In the genomic region with DNA sequence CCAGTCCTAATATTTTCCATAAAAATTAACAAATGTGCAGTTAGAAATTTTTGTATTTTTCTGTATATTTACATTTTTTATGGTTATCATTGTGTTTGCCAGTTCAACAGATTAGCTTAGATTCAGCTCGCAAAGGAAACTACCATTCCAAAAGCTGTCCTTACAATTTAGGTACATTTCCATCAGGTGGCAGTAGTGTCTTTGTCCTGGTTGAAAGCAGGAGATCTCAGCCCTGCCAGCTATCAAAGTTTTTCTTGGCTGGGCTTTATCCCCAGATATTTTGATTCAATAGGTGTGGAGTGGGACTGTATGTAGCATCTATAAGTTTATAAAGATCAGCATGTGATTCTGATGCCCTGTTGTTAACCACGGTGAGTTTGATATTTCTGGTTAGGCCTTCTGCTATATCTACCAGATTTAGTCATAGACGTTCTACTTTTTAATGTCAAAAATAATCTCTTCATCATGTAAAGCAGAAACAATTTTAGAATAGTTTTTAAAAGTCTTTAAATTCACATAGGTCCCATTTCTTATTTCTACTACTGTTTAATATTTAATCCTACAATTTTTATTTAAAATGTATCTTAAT, we compare ENCODE assay signal across 1 cellular context.
TF ChIP-seq lines count a peak whose summit lies in the region.

No MANE protein-coding gene starts in this region.

TF ChIP-seq in GM12878, 131 proteins besides CTCF, POLR2A, EP300 and RAD21:
- TF ChIP-seq, protein P1, sequence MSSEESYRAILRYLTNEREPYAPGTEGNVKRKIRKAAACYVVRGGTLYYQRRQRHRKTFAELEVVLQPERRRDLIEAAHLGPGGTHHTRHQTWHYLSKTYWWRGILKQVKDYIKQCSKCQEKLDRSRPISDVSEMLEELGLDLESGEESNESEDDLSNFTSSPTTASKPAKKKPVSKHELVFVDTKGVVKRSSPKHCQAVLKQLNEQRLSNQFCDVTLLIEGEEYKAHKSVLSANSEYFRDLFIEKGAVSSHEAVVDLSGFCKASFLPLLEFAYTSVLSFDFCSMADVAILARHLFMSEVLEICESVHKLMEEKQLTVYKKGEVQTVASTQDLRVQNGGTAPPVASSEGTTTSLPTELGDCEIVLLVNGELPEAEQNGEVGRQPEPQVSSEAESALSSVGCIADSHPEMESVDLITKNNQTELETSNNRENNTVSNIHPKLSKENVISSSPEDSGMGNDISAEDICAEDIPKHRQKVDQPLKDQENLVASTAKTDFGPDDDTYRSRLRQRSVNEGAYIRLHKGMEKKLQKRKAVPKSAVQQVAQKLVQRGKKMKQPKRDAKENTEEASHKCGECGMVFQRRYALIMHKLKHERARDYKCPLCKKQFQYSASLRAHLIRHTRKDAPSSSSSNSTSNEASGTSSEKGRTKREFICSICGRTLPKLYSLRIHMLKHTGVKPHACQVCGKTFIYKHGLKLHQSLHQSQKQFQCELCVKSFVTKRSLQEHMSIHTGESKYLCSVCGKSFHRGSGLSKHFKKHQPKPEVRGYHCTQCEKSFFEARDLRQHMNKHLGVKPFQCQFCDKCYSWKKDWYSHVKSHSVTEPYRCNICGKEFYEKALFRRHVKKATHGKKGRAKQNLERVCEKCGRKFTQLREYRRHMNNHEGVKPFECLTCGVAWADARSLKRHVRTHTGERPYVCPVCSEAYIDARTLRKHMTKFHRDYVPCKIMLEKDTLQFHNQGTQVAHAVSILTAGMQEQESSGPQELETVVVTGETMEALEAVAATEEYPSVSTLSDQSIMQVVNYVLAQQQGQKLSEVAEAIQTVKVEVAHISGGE (CRISPR knock-in tag; IDR thresholded peaks at IDR 0.05) = no peak
- no peak for TF ChIP-seq BRCA1 (IDR thresholded peaks at IDR 0.05; ENCODE audit: low read depth, low read length)
- no peak for TF ChIP-seq BACH1 (IDR thresholded peaks at IDR 0.05; ENCODE audit: borderline replicate concordance)
- no peak for TF ChIP-seq MEF2B (IDR thresholded peaks at IDR 0.05; ENCODE audit: partially characterized antibody, poor library complexity, severe bottlenecking)
- no peak for TF ChIP-seq ESRRA (IDR thresholded peaks at IDR 0.05; ENCODE audit: low read length)
- TF ChIP-seq ZNF274 (IDR thresholded peaks at IDR 0.05; ENCODE audit: insufficient read depth, insufficient read length) = no peak
- TF ChIP-seq, protein P2, sequence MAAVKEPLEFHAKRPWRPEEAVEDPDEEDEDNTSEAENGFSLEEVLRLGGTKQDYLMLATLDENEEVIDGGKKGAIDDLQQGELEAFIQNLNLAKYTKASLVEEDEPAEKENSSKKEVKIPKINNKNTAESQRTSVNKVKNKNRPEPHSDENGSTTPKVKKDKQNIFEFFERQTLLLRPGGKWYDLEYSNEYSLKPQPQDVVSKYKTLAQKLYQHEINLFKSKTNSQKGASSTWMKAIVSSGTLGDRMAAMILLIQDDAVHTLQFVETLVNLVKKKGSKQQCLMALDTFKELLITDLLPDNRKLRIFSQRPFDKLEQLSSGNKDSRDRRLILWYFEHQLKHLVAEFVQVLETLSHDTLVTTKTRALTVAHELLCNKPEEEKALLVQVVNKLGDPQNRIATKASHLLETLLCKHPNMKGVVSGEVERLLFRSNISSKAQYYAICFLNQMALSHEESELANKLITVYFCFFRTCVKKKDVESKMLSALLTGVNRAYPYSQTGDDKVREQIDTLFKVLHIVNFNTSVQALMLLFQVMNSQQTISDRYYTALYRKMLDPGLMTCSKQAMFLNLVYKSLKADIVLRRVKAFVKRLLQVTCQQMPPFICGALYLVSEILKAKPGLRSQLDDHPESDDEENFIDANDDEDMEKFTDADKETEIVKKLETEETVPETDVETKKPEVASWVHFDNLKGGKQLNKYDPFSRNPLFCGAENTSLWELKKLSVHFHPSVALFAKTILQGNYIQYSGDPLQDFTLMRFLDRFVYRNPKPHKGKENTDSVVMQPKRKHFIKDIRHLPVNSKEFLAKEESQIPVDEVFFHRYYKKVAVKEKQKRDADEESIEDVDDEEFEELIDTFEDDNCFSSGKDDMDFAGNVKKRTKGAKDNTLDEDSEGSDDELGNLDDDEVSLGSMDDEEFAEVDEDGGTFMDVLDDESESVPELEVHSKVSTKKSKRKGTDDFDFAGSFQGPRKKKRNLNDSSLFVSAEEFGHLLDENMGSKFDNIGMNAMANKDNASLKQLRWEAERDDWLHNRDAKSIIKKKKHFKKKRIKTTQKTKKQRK (IDR thresholded peaks at IDR 0.05; ENCODE audit: low read depth, low read length) = no peak
- TF ChIP-seq, protein P3, sequence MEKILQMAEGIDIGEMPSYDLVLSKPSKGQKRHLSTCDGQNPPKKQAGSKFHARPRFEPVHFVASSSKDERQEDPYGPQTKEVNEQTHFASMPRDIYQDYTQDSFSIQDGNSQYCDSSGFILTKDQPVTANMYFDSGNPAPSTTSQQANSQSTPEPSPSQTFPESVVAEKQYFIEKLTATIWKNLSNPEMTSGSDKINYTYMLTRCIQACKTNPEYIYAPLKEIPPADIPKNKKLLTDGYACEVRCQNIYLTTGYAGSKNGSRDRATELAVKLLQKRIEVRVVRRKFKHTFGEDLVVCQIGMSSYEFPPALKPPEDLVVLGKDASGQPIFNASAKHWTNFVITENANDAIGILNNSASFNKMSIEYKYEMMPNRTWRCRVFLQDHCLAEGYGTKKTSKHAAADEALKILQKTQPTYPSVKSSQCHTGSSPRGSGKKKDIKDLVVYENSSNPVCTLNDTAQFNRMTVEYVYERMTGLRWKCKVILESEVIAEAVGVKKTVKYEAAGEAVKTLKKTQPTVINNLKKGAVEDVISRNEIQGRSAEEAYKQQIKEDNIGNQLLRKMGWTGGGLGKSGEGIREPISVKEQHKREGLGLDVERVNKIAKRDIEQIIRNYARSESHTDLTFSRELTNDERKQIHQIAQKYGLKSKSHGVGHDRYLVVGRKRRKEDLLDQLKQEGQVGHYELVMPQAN (conservative IDR thresholded peaks at IDR 0.05) = no peak
- TF ChIP-seq, protein P4, sequence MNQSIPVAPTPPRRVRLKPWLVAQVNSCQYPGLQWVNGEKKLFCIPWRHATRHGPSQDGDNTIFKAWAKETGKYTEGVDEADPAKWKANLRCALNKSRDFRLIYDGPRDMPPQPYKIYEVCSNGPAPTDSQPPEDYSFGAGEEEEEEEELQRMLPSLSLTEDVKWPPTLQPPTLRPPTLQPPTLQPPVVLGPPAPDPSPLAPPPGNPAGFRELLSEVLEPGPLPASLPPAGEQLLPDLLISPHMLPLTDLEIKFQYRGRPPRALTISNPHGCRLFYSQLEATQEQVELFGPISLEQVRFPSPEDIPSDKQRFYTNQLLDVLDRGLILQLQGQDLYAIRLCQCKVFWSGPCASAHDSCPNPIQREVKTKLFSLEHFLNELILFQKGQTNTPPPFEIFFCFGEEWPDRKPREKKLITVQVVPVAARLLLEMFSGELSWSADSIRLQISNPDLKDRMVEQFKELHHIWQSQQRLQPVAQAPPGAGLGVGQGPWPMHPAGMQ (IDR thresholded peaks at IDR 0.05; ENCODE audit: borderline replicate concordance) = no peak
- TF ChIP-seq, protein P5, sequence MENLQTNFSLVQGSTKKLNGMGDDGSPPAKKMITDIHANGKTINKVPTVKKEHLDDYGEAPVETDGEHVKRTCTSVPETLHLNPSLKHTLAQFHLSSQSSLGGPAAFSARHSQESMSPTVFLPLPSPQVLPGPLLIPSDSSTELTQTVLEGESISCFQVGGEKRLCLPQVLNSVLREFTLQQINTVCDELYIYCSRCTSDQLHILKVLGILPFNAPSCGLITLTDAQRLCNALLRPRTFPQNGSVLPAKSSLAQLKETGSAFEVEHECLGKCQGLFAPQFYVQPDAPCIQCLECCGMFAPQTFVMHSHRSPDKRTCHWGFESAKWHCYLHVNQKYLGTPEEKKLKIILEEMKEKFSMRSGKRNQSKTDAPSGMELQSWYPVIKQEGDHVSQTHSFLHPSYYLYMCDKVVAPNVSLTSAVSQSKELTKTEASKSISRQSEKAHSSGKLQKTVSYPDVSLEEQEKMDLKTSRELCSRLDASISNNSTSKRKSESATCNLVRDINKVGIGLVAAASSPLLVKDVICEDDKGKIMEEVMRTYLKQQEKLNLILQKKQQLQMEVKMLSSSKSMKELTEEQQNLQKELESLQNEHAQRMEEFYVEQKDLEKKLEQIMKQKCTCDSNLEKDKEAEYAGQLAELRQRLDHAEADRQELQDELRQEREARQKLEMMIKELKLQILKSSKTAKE (IDR thresholded peaks at IDR 0.05; ENCODE audit: low read depth, poor library complexity, severe bottlenecking) = no peak
- no peak for TF ChIP-seq STAT3 (IDR thresholded peaks at IDR 0.05; ENCODE audit: low read depth, low read length)
- no peak for TF ChIP-seq RUNX3 (IDR thresholded peaks at IDR 0.05; ENCODE audit: low read length)
- no peak for TF ChIP-seq HDAC2 (IDR thresholded peaks at IDR 0.05)
- TF ChIP-seq, protein P6, sequence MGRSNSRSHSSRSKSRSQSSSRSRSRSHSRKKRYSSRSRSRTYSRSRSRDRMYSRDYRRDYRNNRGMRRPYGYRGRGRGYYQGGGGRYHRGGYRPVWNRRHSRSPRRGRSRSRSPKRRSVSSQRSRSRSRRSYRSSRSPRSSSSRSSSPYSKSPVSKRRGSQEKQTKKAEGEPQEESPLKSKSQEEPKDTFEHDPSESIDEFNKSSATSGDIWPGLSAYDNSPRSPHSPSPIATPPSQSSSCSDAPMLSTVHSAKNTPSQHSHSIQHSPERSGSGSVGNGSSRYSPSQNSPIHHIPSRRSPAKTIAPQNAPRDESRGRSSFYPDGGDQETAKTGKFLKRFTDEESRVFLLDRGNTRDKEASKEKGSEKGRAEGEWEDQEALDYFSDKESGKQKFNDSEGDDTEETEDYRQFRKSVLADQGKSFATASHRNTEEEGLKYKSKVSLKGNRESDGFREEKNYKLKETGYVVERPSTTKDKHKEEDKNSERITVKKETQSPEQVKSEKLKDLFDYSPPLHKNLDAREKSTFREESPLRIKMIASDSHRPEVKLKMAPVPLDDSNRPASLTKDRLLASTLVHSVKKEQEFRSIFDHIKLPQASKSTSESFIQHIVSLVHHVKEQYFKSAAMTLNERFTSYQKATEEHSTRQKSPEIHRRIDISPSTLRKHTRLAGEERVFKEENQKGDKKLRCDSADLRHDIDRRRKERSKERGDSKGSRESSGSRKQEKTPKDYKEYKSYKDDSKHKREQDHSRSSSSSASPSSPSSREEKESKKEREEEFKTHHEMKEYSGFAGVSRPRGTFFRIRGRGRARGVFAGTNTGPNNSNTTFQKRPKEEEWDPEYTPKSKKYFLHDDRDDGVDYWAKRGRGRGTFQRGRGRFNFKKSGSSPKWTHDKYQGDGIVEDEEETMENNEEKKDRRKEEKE (IDR thresholded peaks at IDR 0.05) = no peak
- TF ChIP-seq NRF1 (conservative IDR thresholded peaks at IDR 0.05; ENCODE audit: low read depth, low read length) = no peak
- no peak for TF ChIP-seq ZNF384 (IDR thresholded peaks at IDR 0.05; ENCODE audit: borderline replicate concordance, low read depth, low read length)
